ENCODE assay signal across 9 cellular contexts in the genomic region with DNA sequence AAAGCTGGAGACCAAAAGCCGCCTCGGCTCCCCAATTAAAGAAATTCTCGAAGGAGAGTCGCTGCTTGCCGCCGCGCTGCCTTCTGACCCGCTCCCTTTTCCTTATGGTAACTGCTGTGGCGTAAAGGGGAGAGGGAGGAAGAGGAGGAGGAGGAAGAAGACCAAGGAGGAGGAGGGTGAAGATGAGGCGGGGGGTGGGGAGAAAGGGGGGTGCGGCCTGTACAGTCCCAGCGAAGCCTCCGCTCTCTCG. TPM values are rescaled to one million over a fixed set of nuclear protein-coding genes. Genes with fewer than 3 reads are reported as not detected.
DNase-seq lines count a peak whose midpoint lies in the region; ATAC-seq and TF ChIP-seq lines count a peak whose summit lies in the region.
"Had no signal": no experiment of that assay in that cellular context is flagged by ENCODE, and none has a peak within 500 bp of the region (broad histone marks: within the 10 kb centered on the region; RNA-seq: fewer than 3 reads in every experiment).

No MANE protein-coding gene starts in this region.

- DNase-seq in A673 (ENCODE audit: low spot score) (no peak), cardiac fibroblast (ENCODE audit: low read depth in 2 of 2) (peak in 1 of 2 donors; percentile 73), mesenchymal stem cell (no peak), posterior vena cava (ENCODE audit: low spot score) (no peak)
- no peak for DNase-seq in natural killer cell treated with Interleukin-12 subunit alpha and Interleukin-12 subunit beta and Interleukin-15 and Interleukin-18, amount 100 ng/mL, for 72 hours (ENCODE audit: low spot score)

- H2BK15ac ChIP-seq in mesenchymal stem cell (ENCODE audit: low read depth, poor library complexity, severe bottlenecking): no peak overlapping the region

- H3K4me1 ChIP-seq in A673 (ENCODE audit: insufficient read depth, low read length, poor library complexity, severe bottlenecking) (peaks cover 13% of the 10 kb centered on the region), HUES48 (ENCODE audit: control insufficient read depth, insufficient read depth, low read length) (peaks cover 11% of the 10 kb centered on the region; the same call in 1 of the 2 replicates), mesenchymal stem cell (ENCODE audit: control insufficient read depth, insufficient read depth, low read depth, low read length) (peaks cover 2% of the 10 kb centered on the region)

- H3K9me3 Mint-ChIP-seq in natural killer cell treated with Interleukin-12 subunit alpha and Interleukin-12 subunit beta and Interleukin-15 and Interleukin-18, amount 100 ng/mL, for 72 hours: no peaks in the 10 kb centered on the region
- H3K9me3 Mint-ChIP-seq: neural crest cell had no signal

- BruUV-seq in A673 (replicated peaks; lab: Mats Ljungman, UMichigan): no TSS peak

- CTCF ChIA-PET in A673 (lab: Charles Lee): interaction anchor here (0.6 to 0.7 kb wide), 2 partner anchors 88 to 174 kb away, joined by 5 read pairs; no protein-coding TSS in a partner anchor

- no peaks in the 10 kb centered on the region for H3K79me1 ChIP-seq in mesenchymal stem cell (replicated peaks; ENCODE audit: low read length, poor library complexity, severe bottlenecking)

- 0% methylated on average over 10 of the region's 14 CpGs for WGBS in mesenchymal stem cell

- H4K8ac ChIP-seq in mesenchymal stem cell (ENCODE audit: low read length): no peak overlapping the region

- H2BK12ac ChIP-seq in mesenchymal stem cell (ENCODE audit: low read length in 2 of 2): no peak overlapping the region

- H2BK120ac ChIP-seq in mesenchymal stem cell (ENCODE audit: low read depth, low read length): no peak overlapping the region

- no peak overlapping the region for H3K27ac Mint-ChIP-seq in natural killer cell treated with Interleukin-12 subunit alpha and Interleukin-12 subunit beta and Interleukin-15 and Interleukin-18, amount 100 ng/mL, for 72 hours

- H3K36me3 ChIP-seq in A673 (ENCODE audit: insufficient read depth, low read length, poor library complexity, severe bottlenecking): no peaks in the 10 kb centered on the region
- no peaks in the 10 kb centered on the region for H3K36me3 ChIP-seq in HUES48 (ENCODE audit: control insufficient read depth, insufficient read depth, low read length)
- H3K36me3 ChIP-seq in mesenchymal stem cell (ENCODE audit: control insufficient read depth in 1 of 2, insufficient read depth in 2 of 2, low read depth in 1 of 2, low read length in 2 of 2): no peaks in the 10 kb centered on the region

- no peak for TF ChIP-seq CTCF in A673 (conservative IDR thresholded peaks at IDR 0.05; ENCODE audit: low read depth, low read length)
- no peak for TF ChIP-seq CTCF in cardiac fibroblast (IDR thresholded peaks at IDR 0.05; ENCODE audit: low read depth, low read length)

- peak overlapping the region; percentile 95 for H3K27ac ChIP-seq in A673 (ENCODE audit: low read depth, low read length, poor library complexity, severe bottlenecking)
- peak overlapping the region; percentile 98 for H3K27ac ChIP-seq in HUES48 (ENCODE audit: low read depth, low read length)
- peak overlapping the region; percentile 98 for H3K27ac ChIP-seq in mesenchymal stem cell (ENCODE audit: low read length, poor library complexity, severe bottlenecking)

- H2AFZ ChIP-seq in mesenchymal stem cell (ENCODE audit: low read depth, low read length): peak overlapping the region; percentile 84

- H2BK5ac ChIP-seq in mesenchymal stem cell (ENCODE audit: low read depth, low read length, poor library complexity, severe bottlenecking): no peak overlapping the region

- H3K4me3 Mint-ChIP-seq in natural killer cell treated with Interleukin-12 subunit alpha and Interleukin-12 subunit beta and Interleukin-15 and Interleukin-18, amount 100 ng/mL, for 72 hours: no peak overlapping the region
- H3K4me3 Mint-ChIP-seq: neural crest cell had no signal

- no peak for ATAC-seq in natural killer cell treated with Interleukin-12 subunit alpha and Interleukin-12 subunit beta and Interleukin-15 and Interleukin-18, amount 100 ng/mL, for 72 hours
- ATAC-seq in GM19351 (IDR thresholded peaks at IDR 0.05; ENCODE audit: unreplicated experiment): no peak
- ATAC-seq in activated CD4-positive, CD25-positive, alpha-beta regulatory T cell treated with anti-CD3 and anti-CD28 coated beads, Interleukin-2, amount 50 U/mL, for 24 hours: no peak

- H3K27me3 Mint-ChIP-seq in natural killer cell treated with Interleukin-12 subunit alpha and Interleukin-12 subunit beta and Interleukin-15 and Interleukin-18, amount 100 ng/mL, for 72 hours: no peaks in the 10 kb centered on the region

- H3K14ac ChIP-seq in mesenchymal stem cell (ENCODE audit: low read length in 2 of 2): peak overlapping the region in 1 of 2 experiments; percentile 58

- H3K4me2 ChIP-seq in mesenchymal stem cell (ENCODE audit: low read length, poor library complexity, severe bottlenecking): peak overlapping the region; percentile 89

- H2AK5ac ChIP-seq in mesenchymal stem cell (ENCODE audit: low read length, severe bottlenecking): no peak overlapping the region

- peaks cover 4 to 6% of the 10 kb centered on the region in 2 donors for H3K4me1 Mint-ChIP-seq in natural killer cell treated with Interleukin-12 subunit alpha and Interleukin-12 subunit beta and Interleukin-15 and Interleukin-18, amount 100 ng/mL, for 72 hours (ENCODE audit: low read depth in 2 of 2)

- intact Hi-C loops in A673 (cut with micrococcal nuclease; ENCODE audit: unreplicated experiment) (no loop called here), posterior vena cava (cut with DNase I) (no loop called here)

- H3K27me3 ChIP-seq in A673 (replicated peaks; ENCODE audit: insufficient read depth, low read depth, low read length, poor library complexity): no peaks in the 10 kb centered on the region
- H3K27me3 ChIP-seq in HUES48 (ENCODE audit: control insufficient read depth, insufficient read depth, low read length): peaks cover 5% of the 10 kb centered on the region; the same call in 1 of the 2 replicates
- no peaks in the 10 kb centered on the region for H3K27me3 ChIP-seq in mesenchymal stem cell (ENCODE audit: control insufficient read depth in 1 of 2, insufficient read depth in 1 of 2, low read length in 2 of 2)

- H3K4ac ChIP-seq in mesenchymal stem cell (ENCODE audit: low read depth in 1 of 2, low read length in 2 of 2): peak overlapping the region in 1 of 2 experiments; percentile 9

- peak overlapping the region; percentile 96 for H3K9ac ChIP-seq in HUES48 (ENCODE audit: low read depth, low read length)
- peak overlapping the region; percentile 100 for H3K9ac ChIP-seq in mesenchymal stem cell (ENCODE audit: low read length)

- H4K91ac ChIP-seq in mesenchymal stem cell (ENCODE audit: low read length): no peak overlapping the region

- peak overlapping the region; percentile 85 to 97 for H3K18ac ChIP-seq in mesenchymal stem cell (ENCODE audit: low read depth in 1 of 2, low read length in 2 of 2)

- peak overlapping the region; percentile 82 for H3K4me3 ChIP-seq in A673 (ENCODE audit: low read depth, low read length, poor library complexity, severe bottlenecking)
- peak overlapping the region; percentile 94 for H3K4me3 ChIP-seq in HUES48 (ENCODE audit: low read depth, low read length)
- peak overlapping the region; percentile 80 to 95 for H3K4me3 ChIP-seq in cardiac fibroblast (replicated peaks in 1 of 2; ENCODE audit: low read depth in 2 of 2, low read length in 2 of 2)
- peak overlapping the region; percentile 90 to 92 for H3K4me3 ChIP-seq in mesenchymal stem cell (ENCODE audit: insufficient read depth in 1 of 2, low read depth in 1 of 2, low read length in 2 of 2)

- no peaks in the 10 kb centered on the region for H3K36me3 Mint-ChIP-seq in natural killer cell treated with Interleukin-12 subunit alpha and Interleukin-12 subunit beta and Interleukin-15 and Interleukin-18, amount 100 ng/mL, for 72 hours

- POLR2A ChIA-PET in A673 (lab: Charles Lee; ENCODE audit: low non-redundant PET): interaction anchor here (0.6 kb wide), 1 partner anchor 125 kb away, joined by 5 read pairs; no protein-coding TSS in a partner anchor

- H3K9me3 ChIP-seq in A673 (ENCODE audit: low read depth, low read length, poor library complexity, severe bottlenecking) (no peaks in the 10 kb centered on the region), HUES48 (ENCODE audit: control insufficient read depth, insufficient read depth, low read length) (no peaks in the 10 kb centered on the region), mesenchymal stem cell (ENCODE audit: control insufficient read depth, low read length) (no peaks in the 10 kb centered on the region)

- no peak overlapping the region for H3K23ac ChIP-seq in mesenchymal stem cell (ENCODE audit: low read length in 2 of 2)

RNA-seq across cellular contexts. Expression of gene CNOT4, which starts 0.4 kb away (rescaled TPM):
- 24.1 and 24.6 TPM in 2 replicates for total RNA-seq in A673 (2021)
- polyA plus RNA-seq in mesenchymal stem cell (2013, experiment 1 of 2): 21.2 TPM
- 19.9 TPM for polyA plus RNA-seq in mesenchymal stem cell (2013, experiment 2 of 2)
- 10 to 100 TPM; 27.7 to 28.2 TPM for total RNA-seq in posterior vena cava
- total RNA-seq in natural killer cell treated with Interleukin-12 subunit alpha and Interleukin-12 subunit beta and Interleukin-15 and Interleukin-18, amount 100 ng/mL, for 72 hours: 10 to 100 TPM; 25.6 to 32.9 TPM

RNA-seq across cellular contexts. Expression of gene NUP205, which starts 48.2 kb away (rescaled TPM):
- 146 and 148 TPM in 2 replicates for total RNA-seq in A673 (2021)
- polyA plus RNA-seq in mesenchymal stem cell (2013, experiment 1 of 2): 20.3 TPM
- 23.8 TPM for polyA plus RNA-seq in mesenchymal stem cell (2013, experiment 2 of 2)
- total RNA-seq in posterior vena cava: 10 to 100 TPM; 42.1 to 51.6 TPM
- 100 to 1,000 TPM in 1 of 2 donors, 10 to 100 TPM in 1; 83.5 to 122 TPM for total RNA-seq in natural killer cell treated with Interleukin-12 subunit alpha and Interleukin-12 subunit beta and Interleukin-15 and Interleukin-18, amount 100 ng/mL, for 72 hours
